ENCODE assay signal across 17 cellular contexts in genomic region chr2:141508806-141509595, GRCh38.
DNase-seq lines count a peak whose midpoint lies in the region.
"Had no signal": no experiment of that assay in that cellular context is flagged by ENCODE, and none has a peak within 500 bp of the region (broad histone marks: within the 10 kb centered on the region; RNA-seq: fewer than 3 reads in every experiment).

No MANE protein-coding gene starts in this region.

- no peak overlapping the region for H3K4me3 ChIP-seq in mesodermal cell (ENCODE audit: extremely low read depth, insufficient read depth, low read length, poor library complexity, severe bottlenecking)
- H3K4me3 ChIP-seq: PC-9 had no signal

- peaks cover 9% of the 10 kb centered on the region for H3K4me1 ChIP-seq in mesodermal cell (ENCODE audit: control insufficient read depth, insufficient read depth, low read length, poor library complexity, severe bottlenecking)

- DNase-seq in NCI-H82 (lab: John Stamatoyannopoulos, UW) (peak; percentile 44), NCI-H82 treated with DMSO at 0.1 percent for 48 hours (lab: John Stamatoyannopoulos, UW; ENCODE audit: unreplicated experiment) (no peak), cerebellum (ENCODE audit: low spot score) (peak; percentile 20), NCI-H1092 (lab: John Stamatoyannopoulos, UW) (no peak)
- no peak for DNase-seq in activated effector memory CD4-positive, alpha-beta T cell treated with Interleukin-2 at 50 U/mL for 16 hours
- no peak for DNase-seq in stimulated activated CD4-positive, alpha-beta T cell treated with anti-CD3 and anti-CD28 coated beads, Interleukin-12 subunit alpha, Interleukin-12 subunit beta, amount 100 ng/mL, for 4 hours
- DNase-seq in stimulated activated CD4-positive, alpha-beta T cell treated with anti-CD3 and anti-CD28 coated beads, Interleukin-2, amount 100 ng/mL, for 24 hours = no peak
- DNase-seq: Calu3; CD4-positive, alpha-beta memory T cell; H9; NCI-H187; NCI-H226; NCI-H526 treated with DMSO at 0.1 percent for 48 hours; PC-9 had no signal

- H3K27ac ChIP-seq in mesodermal cell (ENCODE audit: low read depth, low read length, severe bottlenecking) = peak overlapping the region; percentile 54
- H3K27ac ChIP-seq: 22Rv1, HL-60, PC-9 had no signal

- WGBS in mesodermal cell (ENCODE audit: insufficient coverage in 2 of 2), 2 experiments = no CpG with 5 or more reads among the region's 5 CpGs

- H3K36me3 ChIP-seq in mesodermal cell (ENCODE audit: control insufficient read depth, insufficient read depth, low read length) = no peaks in the 10 kb centered on the region

- H3K9me3 ChIP-seq in mesodermal cell (ENCODE audit: control insufficient read depth, low read length) = no peaks in the 10 kb centered on the region

Comparison
In these comparisons a context has a peak if more than half of its experiments do, and no peak if none do; other contexts are left out.
1. DNase-seq: peak in NCI-H82 (single experiment) and cerebellum (single experiment); none in NCI-H82 treated with DMSO at 0.1 percent for 48 hours (single experiment), NCI-H1092 (single experiment), activated effector memory CD4-positive, alpha-beta T cell treated with Interleukin-2 at 50 U/mL for 16 hours (single experiment), stimulated activated CD4-positive, alpha-beta T cell treated with anti-CD3 and anti-CD28 coated beads, Interleukin-12 subunit alpha, Interleukin-12 subunit beta, amount 100 ng/mL, for 4 hours (single experiment) and stimulated activated CD4-positive, alpha-beta T cell treated with anti-CD3 and anti-CD28 coated beads, Interleukin-2, amount 100 ng/mL, for 24 hours (0 of 2).